In the genomic region with DNA sequence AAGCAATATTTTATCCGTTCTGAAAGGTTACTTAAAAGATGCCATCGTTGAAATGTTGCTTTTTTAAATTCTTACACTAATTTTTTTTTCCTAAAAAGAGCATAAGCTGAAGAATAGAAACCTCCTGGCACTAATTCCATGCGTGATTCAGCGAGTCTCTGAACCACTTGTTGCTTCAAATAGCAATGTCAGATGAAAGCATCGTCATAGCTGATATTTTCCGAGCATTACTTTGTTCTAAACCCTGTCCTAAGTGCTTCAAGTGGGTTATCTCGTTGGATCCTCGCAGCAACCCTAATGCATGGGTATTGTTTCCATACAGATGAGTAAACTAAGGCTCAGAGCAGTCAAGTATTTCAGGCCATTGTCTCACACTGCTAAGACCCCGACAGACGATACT, we compare ENCODE assay signal across 20 cellular contexts.
DNase-seq lines count a peak whose midpoint lies in the region; ATAC-seq, FAIRE-seq and TF ChIP-seq lines count a peak whose summit lies in the region.
"Had no signal": no experiment of that assay in that cellular context is flagged by ENCODE, and none has a peak within 500 bp of the region (broad histone marks: within the 10 kb centered on the region; RNA-seq: fewer than 3 reads in every experiment).

No MANE protein-coding gene starts in this region.

- H3K9me3 ChIP-seq in right atrium auricular region (no peaks in the 10 kb centered on the region), tibial artery (no peaks in the 10 kb centered on the region)
- H3K9me3 ChIP-seq: Caco-2 had no signal

- H3K36me3 ChIP-seq in right atrium auricular region = no peaks in the 10 kb centered on the region
- H3K36me3 ChIP-seq in tibial artery = no peaks in the 10 kb centered on the region

- ATAC-seq in left ventricle myocardium superior (peak; percentile 35), WTC11 (peak; percentile 25; the same call in 1 of the 2 replicates), GM18867 (IDR thresholded peaks at IDR 0.05; ENCODE audit: unreplicated experiment) (no peak)

- TF ChIP-seq CTCF in right atrium auricular region (IDR thresholded peaks at IDR 0.05) (no peak), WTC11 (IDR thresholded peaks at IDR 0.05) (no peak), tibial artery (IDR thresholded peaks at IDR 0.05) (no peak)

- POLR2A ChIA-PET in WTC11 (lab: Charles Lee) = no interaction called here

- H3K27ac ChIP-seq in right atrium auricular region (peak overlapping the region in 1 of 2 donors; percentile 16), tibial artery (peak overlapping the region; percentile 74 to 77)
- H3K27ac ChIP-seq: PC-9 had no signal

- no peak overlapping the region for H3K4me3 Mint-ChIP-seq in WTC11
- H3K4me3 Mint-ChIP-seq: CD14-positive monocyte had no signal

- H3K9me3 Mint-ChIP-seq in WTC11 = peaks cover 3% of the 10 kb centered on the region
- H3K9me3 Mint-ChIP-seq: CD14-positive monocyte had no signal

- H3K27me3 Mint-ChIP-seq in WTC11 (ENCODE audit: low read depth) = no peaks in the 10 kb centered on the region

- H3K27me3 ChIP-seq in right atrium auricular region (no peaks in the 10 kb centered on the region), tibial artery (no peaks in the 10 kb centered on the region)

- CTCF ChIA-PET in WTC11 (lab: Charles Lee) = interaction anchor here (1.4 to 1.5 kb wide), 2 partner anchors 36 to 41 kb away, joined by 3 to 5 read pairs; no protein-coding TSS in a partner anchor

- DNase-seq in left ventricle myocardium superior (no peak), right atrium auricular region (ENCODE audit: low spot score) (no peak), WTC11 (ENCODE audit: low spot score) (no peak), iris pigment epithelial cell (ENCODE audit: low read depth) (peak; percentile 21), tibial artery (no peak), HTR-8/SVneo (ENCODE audit: insufficient read length, low spot score) (no peak), RCC 7860 (ENCODE audit: low spot score) (no peak)
- DNase-seq: Caco-2, DMS153, H7, MV-4-11, NCI-H1417 treated with DMSO at 0.1 percent for 48 hours, NCI-H1930, NCI-H510A treated with DMSO at 0.1 percent for 48 hours, NCI-H82, PC-9 had no signal

- H3K4me3 ChIP-seq in right atrium auricular region (peak overlapping the region in 1 of 2 donors; percentile 34), tibial artery (peak overlapping the region; percentile 42 to 52)

- H3K4me1 ChIP-seq in right atrium auricular region = no peaks in the 10 kb centered on the region
- H3K4me1 ChIP-seq in tibial artery = peaks cover 0 to 24% (median 0%) of the 10 kb centered on the region in 4 donors
- H3K4me1 ChIP-seq: Caco-2 had no signal

- intact Hi-C loops in left ventricle myocardium superior (cut with micrococcal nuclease) = no loop called here
- intact Hi-C loops in tibial artery (cut with DNase I; ENCODE audit: low total_unique reads) = no loop called here

- H3K4me1 Mint-ChIP-seq in WTC11 = peaks cover 41% of the 10 kb centered on the region
- H3K4me1 Mint-ChIP-seq: CD14-positive monocyte had no signal

- peak overlapping the region; percentile 21; the same call in 1 of the 2 replicates for H3K27ac Mint-ChIP-seq in WTC11
- H3K27ac Mint-ChIP-seq: CD14-positive monocyte had no signal

- FAIRE-seq in HTR-8/SVneo (lab: Jason Lieb, UNC) (no peak), RCC 7860 (lab: Jason Lieb, UNC) (no peak)
- FAIRE-seq: A204.1, GM12892 had no signal

- peaks cover 3% of the 10 kb centered on the region; the same call in 1 of the 2 replicates for H3K36me3 Mint-ChIP-seq in WTC11
- H3K36me3 Mint-ChIP-seq: CD14-positive monocyte had no signal

TF ChIP-seq in WTC11, 78 proteins besides CTCF, POLR2A, EP300 and RAD21:
- TF ChIP-seq GTF2I (CRISPR knock-in tag; conservative IDR thresholded peaks at IDR 0.05) = no peak
- no peak for TF ChIP-seq RELA (CRISPR knock-in tag; IDR thresholded peaks at IDR 0.05; ENCODE audit: borderline replicate concordance)
- no peak for TF ChIP-seq ZNF317 (CRISPR knock-in tag; IDR thresholded peaks at IDR 0.05; ENCODE audit: borderline replicate concordance, low read depth)
- TF ChIP-seq, protein P1, sequence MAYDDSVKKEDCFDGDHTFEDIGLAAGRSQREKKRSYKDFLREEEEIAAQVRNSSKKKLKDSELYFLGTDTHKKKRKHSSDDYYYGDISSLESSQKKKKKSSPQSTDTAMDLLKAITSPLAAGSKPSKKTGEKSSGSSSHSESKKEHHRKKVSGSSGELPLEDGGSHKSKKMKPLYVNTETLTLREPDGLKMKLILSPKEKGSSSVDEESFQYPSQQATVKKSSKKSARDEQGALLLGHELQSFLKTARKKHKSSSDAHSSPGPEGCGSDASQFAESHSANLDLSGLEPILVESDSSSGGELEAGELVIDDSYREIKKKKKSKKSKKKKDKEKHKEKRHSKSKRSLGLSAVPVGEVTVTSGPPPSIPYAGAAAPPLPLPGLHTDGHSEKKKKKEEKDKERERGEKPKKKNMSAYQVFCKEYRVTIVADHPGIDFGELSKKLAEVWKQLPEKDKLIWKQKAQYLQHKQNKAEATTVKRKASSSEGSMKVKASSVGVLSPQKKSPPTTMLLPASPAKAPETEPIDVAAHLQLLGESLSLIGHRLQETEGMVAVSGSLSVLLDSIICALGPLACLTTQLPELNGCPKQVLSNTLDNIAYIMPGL (CRISPR knock-in tag; IDR thresholded peaks at IDR 0.05) = no peak
- TF ChIP-seq ZNF396 (CRISPR knock-in tag; IDR thresholded peaks at IDR 0.05; ENCODE audit: borderline replicate concordance) = no peak
- no peak for TF ChIP-seq ERG (CRISPR knock-in tag; IDR thresholded peaks at IDR 0.05)
- TF ChIP-seq JUN (CRISPR knock-in tag; IDR thresholded peaks at IDR 0.05) = no peak
